In the genomic region with DNA sequence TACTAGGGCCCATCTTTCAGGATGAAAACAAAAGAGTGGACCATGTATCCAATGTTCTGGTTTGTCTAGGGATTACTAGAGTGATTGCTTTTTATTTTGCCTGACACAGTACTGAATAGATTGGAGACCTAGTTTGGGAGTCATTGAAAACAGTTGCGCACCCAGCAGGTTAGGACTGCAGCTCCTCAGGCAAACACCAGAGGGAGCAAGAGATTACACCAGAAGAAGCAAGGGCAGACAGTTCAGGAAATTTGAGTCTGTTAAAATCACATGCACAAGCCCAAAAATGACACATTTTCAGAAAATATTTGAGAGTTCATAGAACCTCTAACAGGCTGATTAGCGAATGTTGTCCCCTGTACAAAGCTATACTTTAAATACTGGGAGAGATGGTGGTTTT, we compare ENCODE assay signal across 9 cellular contexts.
DNase-seq lines count a peak whose midpoint lies in the region; ATAC-seq and TF ChIP-seq lines count a peak whose summit lies in the region.
"Had no signal": no experiment of that assay in that cellular context is flagged by ENCODE, and none has a peak within 500 bp of the region (broad histone marks: within the 10 kb centered on the region; RNA-seq: fewer than 3 reads in every experiment).

No MANE protein-coding gene starts in this region.

- ATAC-seq in SK-N-SH treated with all-trans-retinoic acid at 6 μM for 48 hours (peak; percentile 69; the same call in 1 of the 3 replicates), HG03159 (IDR thresholded peaks at IDR 0.05; ENCODE audit: unreplicated experiment) (no peak), HG03097 (IDR thresholded peaks at IDR 0.05; ENCODE audit: low FRiP score, unreplicated experiment) (no peak)
- ATAC-seq: effector memory CD8-positive, alpha-beta T cell had no signal

- peak; percentile 12 for DNase-seq in EL
- peak; percentile 43 for DNase-seq in HEK293T (ENCODE audit: extremely low spot score)
- peak; percentile 0 for DNase-seq in kidney glomerular epithelial cell (lab: John Stamatoyannopoulos, UW)
- no peak for DNase-seq in GDM1 (lab: John Stamatoyannopoulos, UW)
- DNase-seq in 8988T: no peak
- DNase-seq: effector memory CD8-positive, alpha-beta T cell had no signal

- CTCF ChIA-PET in HEK293T (lab: Yijun Ruan, JAX): interaction anchor here (0.5 to 0.9 kb wide), 2 partner anchors 9 to 222 kb away, joined by 3 to 5 read pairs; no protein-coding TSS in a partner anchor

- POLR2A ChIA-PET in HEK293T (lab: Yijun Ruan, JAX): no interaction called here

TF ChIP-seq in HEK293T, 16 proteins besides CTCF, POLR2A, EP300 and RAD21:
- TF ChIP-seq LEF1 (IDR thresholded peaks at IDR 0.05; ENCODE audit: borderline replicate concordance) (no peak), ARNT (IDR thresholded peaks at IDR 0.05) (no peak), SP1 (IDR thresholded peaks at IDR 0.05) (no peak), NFRKB (IDR thresholded peaks at IDR 0.05) (no peak), FOXM1 (IDR thresholded peaks at IDR 0.05; ENCODE audit: borderline replicate concordance) (no peak)

TF ChIP-seq in SK-N-SH treated with all-trans-retinoic acid at 6 μM for 48 hours, 23 proteins besides CTCF, POLR2A, EP300 and RAD21:
- TF ChIP-seq TOX (CRISPR knock-in tag; IDR thresholded peaks at IDR 0.05; ENCODE audit: borderline replicate concordance) (no peak), PPARA (CRISPR knock-in tag; IDR thresholded peaks at IDR 0.05; ENCODE audit: borderline replicate concordance) (no peak), CSDC2 (CRISPR knock-in tag; IDR thresholded peaks at IDR 0.05) (no peak), PATZ1 (CRISPR knock-in tag; IDR thresholded peaks at IDR 0.05; ENCODE audit: borderline replicate concordance) (no peak), ZNF8 (CRISPR knock-in tag; IDR thresholded peaks at IDR 0.05) (no peak), CSRNP3 (CRISPR knock-in tag; IDR thresholded peaks at IDR 0.05) (no peak), ARNTL (CRISPR knock-in tag; IDR thresholded peaks at IDR 0.05; ENCODE audit: borderline replicate concordance, low read depth) (no peak)

Comparison
In these comparisons a context has a peak if more than half of its experiments do, and no peak if none do; other contexts are left out.
1. DNase-seq: peak in EL (single experiment), HEK293T (single experiment) and kidney glomerular epithelial cell (single experiment); none in GDM1 (single experiment) and 8988T (single experiment).